In the genomic region with DNA sequence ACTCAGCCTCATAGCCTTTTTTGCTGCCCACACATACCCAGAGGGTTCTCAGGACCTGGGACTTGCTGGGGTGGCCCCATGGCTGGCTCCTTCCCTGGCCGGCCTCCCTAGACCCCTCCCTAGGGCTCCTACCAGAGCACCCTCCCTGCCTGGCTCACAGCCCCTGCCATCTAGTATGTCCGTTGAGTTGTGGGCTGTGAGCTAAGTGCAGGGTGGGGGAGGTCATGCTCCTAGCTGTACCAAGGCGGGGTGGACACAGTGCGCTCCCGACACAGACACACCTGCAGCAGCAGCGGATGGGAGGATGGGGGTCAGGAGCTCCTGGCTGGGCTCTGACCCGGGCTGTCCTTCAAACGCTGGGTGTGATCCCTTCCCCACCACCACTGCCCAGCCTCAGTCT, we compare ENCODE assay signal across 24 cellular contexts.
"Had no signal": no experiment of that assay in that cellular context is flagged by ENCODE, and none has a peak within 500 bp of the region (broad histone marks: within the 10 kb centered on the region; RNA-seq: fewer than 3 reads in every experiment).

No MANE protein-coding gene starts in this region.

- H3K27me3 ChIP-seq: brain microvascular endothelial cell, esophagus squamous epithelium had no signal

- H3K27ac ChIP-seq: brain microvascular endothelial cell, coronary artery, epithelial cell of prostate, esophagus squamous epithelium, WERI-Rb-1 had no signal

- H3K9me3 ChIP-seq: esophagus squamous epithelium had no signal

- H3K36me3 ChIP-seq: brain microvascular endothelial cell, WERI-Rb-1 had no signal

- DNase-seq: activated B cell treated with CpG ODN at 0.5 μM for 24 hours; activated CD4-positive, alpha-beta T cell treated with anti-CD3 and anti-CD28 coated beads for 48 hours; activated CD4-positive, alpha-beta T cell treated with anti-CD3 and anti-CD28 coated beads, Interleukin-2, amount 50 U/mL, for 1 hour; activated CD4-positive, alpha-beta T cell treated with anti-CD3 and anti-CD28 coated beads, Interleukin-2, amount 50 U/mL, for 48 hours; activated CD8-positive, alpha-beta memory T cell treated with anti-CD3 and anti-CD28 coated beads for 24 hours; activated CD8-positive, alpha-beta T cell treated with anti-CD3 and anti-CD28 coated beads for 36 hours; activated effector memory CD4-positive, alpha-beta T cell treated with Interleukin-2 at 50 U/mL for 16 hours; activated gamma-delta T cell treated with Interleukin-2 at 50 U/mL for 16 hours; activated naive CD4-positive, alpha-beta T cell treated with anti-CD3 and anti-CD28 coated beads, Interleukin-2, amount 50 U/mL, for 16 hours; activated naive CD4-positive, alpha-beta T cell treated with Interleukin-2 at 50 U/mL for 16 hours; activated T-cell treated with anti-CD3 and anti-CD28 coated beads, Interleukin-2, amount 50 U/mL, for 4 hours; amniotic stem cell; anterior cingulate cortex; brain microvascular endothelial cell; effector CD4-positive, alpha-beta T cell; effector memory CD8-positive, alpha-beta T cell; esophagus squamous epithelium; head of caudate nucleus; T1000; WERI-Rb-1 had no signal

- H3K4me3 ChIP-seq: coronary artery, esophagus squamous epithelium had no signal

- ATAC-seq: activated CD4-positive, CD25-positive, alpha-beta regulatory T cell treated with anti-CD3 and anti-CD28 coated beads, Interleukin-2, amount 50 U/mL, for 24 hours; activated CD8-positive, alpha-beta T cell treated with anti-CD3 and anti-CD28 coated beads for 36 hours; activated T-cell treated with anti-CD3 and anti-CD28 coated beads, Interleukin-2, amount 50 U/mL, for 4 hours; activated T-helper 17 cell treated with anti-CD3 and anti-CD28 coated beads, Interleukin-2, amount 50 U/mL, for 72 hours; effector memory CD8-positive, alpha-beta T cell had no signal
